ENCODE assay signal across 1 cellular context in genomic region chr14:73851567-73852382, GRCh38.
A peak's percentile ranks its signal among the peaks of the same experiment; 100 is the strongest.
TF ChIP-seq lines count a peak whose summit lies in the region.

Gene PTGR2, plus strand, starts transcription at chr14:73851831. Its CDS starts 7,032 bp downstream, at chr14:73858863.

TF ChIP-seq in HepG2, 621 proteins besides CTCF, POLR2A, EP300 and RAD21 (continued from another document and continues in another):
- peak; percentile 91 for TF ChIP-seq ZNF687 (CRISPR knock-in tag; IDR thresholded peaks at IDR 0.05)
- no peak for TF ChIP-seq ZBTB14 (CRISPR knock-in tag; IDR thresholded peaks at IDR 0.05)
- TF ChIP-seq YY1 (IDR thresholded peaks at IDR 0.05; ENCODE audit: insufficient read depth, insufficient replicate concordance, low read depth, low read length) = peak; percentile 80
- TF ChIP-seq RFXAP (CRISPR knock-in tag; IDR thresholded peaks at IDR 0.05; ENCODE audit: borderline replicate concordance) = no peak
- TF ChIP-seq HES4 (CRISPR knock-in tag; IDR thresholded peaks at IDR 0.05; ENCODE audit: borderline replicate concordance) = no peak
- TF ChIP-seq MTERF4 (CRISPR knock-in tag; IDR thresholded peaks at IDR 0.05) = no peak
- TF ChIP-seq PPARG (CRISPR knock-in tag; conservative IDR thresholded peaks at IDR 0.05) = peak; percentile 12; the same call in 1 of the 2 replicates
- TF ChIP-seq RNF219 (CRISPR knock-in tag; IDR thresholded peaks at IDR 0.05) = no peak
- TF ChIP-seq DDIT3 (CRISPR knock-in tag; IDR thresholded peaks at IDR 0.05) = no peak
- TF ChIP-seq GABPA (IDR thresholded peaks at IDR 0.05; ENCODE audit: low read depth, low read length) = no peak; the same call in 1 of the 2 replicates
- TF ChIP-seq GABPA (CRISPR knock-in tag; IDR thresholded peaks at IDR 0.05; ENCODE audit: low read depth) = peak; percentile 83
- no peak for TF ChIP-seq PLSCR1 (CRISPR knock-in tag; IDR thresholded peaks at IDR 0.05; ENCODE audit: borderline replicate concordance)
- TF ChIP-seq GTF3A (CRISPR knock-in tag; conservative IDR thresholded peaks at IDR 0.05) = no peak
- no peak for TF ChIP-seq ZFYVE20 (CRISPR knock-in tag; IDR thresholded peaks at IDR 0.05; ENCODE audit: borderline replicate concordance, low read depth)
- no peak for TF ChIP-seq ZNF160 (CRISPR knock-in tag; IDR thresholded peaks at IDR 0.05)
- peak; percentile 23; the same call in 1 of the 2 replicates for TF ChIP-seq MNT (IDR thresholded peaks at IDR 0.05)
- no peak; the same call in 1 of the 2 replicates for TF ChIP-seq RXRA (CRISPR knock-in tag; IDR thresholded peaks at IDR 0.05)
- peak; percentile 60; the same call in 1 of the 2 replicates for TF ChIP-seq ZMAT3 (CRISPR knock-in tag; conservative IDR thresholded peaks at IDR 0.05)
- TF ChIP-seq ZMYM4 (CRISPR knock-in tag; IDR thresholded peaks at IDR 0.05) = peak; percentile 84
- no peak for TF ChIP-seq TEF (CRISPR knock-in tag; IDR thresholded peaks at IDR 0.05)
- TF ChIP-seq RBM22 (optimal IDR thresholded peaks at IDR 0.05; ENCODE audit: low read length) = no peak
- TF ChIP-seq E2F5 (CRISPR knock-in tag; conservative IDR thresholded peaks at IDR 0.05) = no peak
- no peak for TF ChIP-seq PBX2 (CRISPR knock-in tag; IDR thresholded peaks at IDR 0.05)
- no peak for TF ChIP-seq ATF3 (CRISPR knock-in tag; IDR thresholded peaks at IDR 0.05)
- TF ChIP-seq ZSCAN31 (CRISPR knock-in tag; IDR thresholded peaks at IDR 0.05; ENCODE audit: low read depth) = peak; percentile 2; the same call in 1 of the 2 replicates
- TF ChIP-seq ZNF772 (CRISPR knock-in tag; IDR thresholded peaks at IDR 0.05) = peak; percentile 58; the same call in 1 of the 2 replicates
- no peak for TF ChIP-seq ATF6 (CRISPR knock-in tag; conservative IDR thresholded peaks at IDR 0.05)
- no peak for TF ChIP-seq TERF1 (CRISPR knock-in tag; IDR thresholded peaks at IDR 0.05)
- no peak for TF ChIP-seq ATRX (CRISPR knock-in tag; IDR thresholded peaks at IDR 0.05; ENCODE audit: borderline replicate concordance)
- TF ChIP-seq ZNF501 (CRISPR knock-in tag; IDR thresholded peaks at IDR 0.05) = 0 out of 2 replicates have a peak, but pooled peaks have one; percentile 41
- TF ChIP-seq ZNF33B (CRISPR knock-in tag; IDR thresholded peaks at IDR 0.05) = no peak; the same call in 1 of the 2 replicates
- TF ChIP-seq ZNF382 (CRISPR knock-in tag; IDR thresholded peaks at IDR 0.05; ENCODE audit: borderline replicate concordance) = no peak
- peak; percentile 77 for TF ChIP-seq ZEB1 (IDR thresholded peaks at IDR 0.05; ENCODE audit: insufficient replicate concordance, low read depth)
- TF ChIP-seq MXD4 (CRISPR knock-in tag; IDR thresholded peaks at IDR 0.05) = no peak
- no peak for TF ChIP-seq ZNF672 (CRISPR knock-in tag; IDR thresholded peaks at IDR 0.05)
- TF ChIP-seq JUND (CRISPR knock-in tag; IDR thresholded peaks at IDR 0.05) = no peak
- TF ChIP-seq ZNF737 (CRISPR knock-in tag; IDR thresholded peaks at IDR 0.05; ENCODE audit: borderline replicate concordance) = no peak
- 0 out of 2 replicates have a peak, but pooled peaks have one; percentile 31 for TF ChIP-seq HNRNPL (IDR thresholded peaks at IDR 0.05; ENCODE audit: low read depth, low read length)
- no peak for TF ChIP-seq JUN (CRISPR knock-in tag; IDR thresholded peaks at IDR 0.05)
- peak; percentile 78 for TF ChIP-seq PHF8 (CRISPR knock-in tag; IDR thresholded peaks at IDR 0.05)
- TF ChIP-seq CCAR2 (optimal IDR thresholded peaks at IDR 0.05; ENCODE audit: low read depth, low read length) = no peak
- TF ChIP-seq NPAS2 (CRISPR knock-in tag; IDR thresholded peaks at IDR 0.05; ENCODE audit: borderline replicate concordance) = no peak
- no peak for TF ChIP-seq ZNF510 (CRISPR knock-in tag; IDR thresholded peaks at IDR 0.05; ENCODE audit: low read depth)
- no peak for TF ChIP-seq MXD1 (CRISPR knock-in tag; IDR thresholded peaks at IDR 0.05)
- TF ChIP-seq KDM3A (CRISPR knock-in tag; IDR thresholded peaks at IDR 0.05; ENCODE audit: low read depth) = peak; percentile 61; the same call in 1 of the 2 replicates
